Comparison of ENCODE assay signal across 8 cellular contexts in genomic region chr2:183124222-183124956, GRCh38. TPM values are rescaled to one million over a fixed set of nuclear protein-coding genes. Genes with fewer than 3 reads are reported as not detected.
DNase-seq lines count a peak whose midpoint lies in the region; ATAC-seq, FAIRE-seq and TF ChIP-seq lines count a peak whose summit lies in the region.

NUP35 (plus strand) TSS chr2:183124443; CDS start chr2:183124458, 15 bp downstream.

- in situ Hi-C loops in astrocyte of the cerebellum (cut with HindIII; ENCODE audit: low sequenced_read_pairs), result loop anchor here (5.0 to 10.0 kb wide), 2 partner anchors 103 to 230 kb away; no protein-coding TSS in a partner anchor

- peak; percentile 88 for ATAC-seq in HG02981 (IDR thresholded peaks at IDR 0.05; ENCODE audit: unreplicated experiment)

- H3K27me3 ChIP-seq in hepatocyte, result no peaks in the 10 kb centered on the region

- peak within 1 kb of the TSS; percentile 80 for H3K4me2 ChIP-seq in hepatocyte

- TF ChIP-seq CTCF in astrocyte of the cerebellum (IDR thresholded peaks at IDR 0.05; ENCODE audit: low read depth, low read length, missing control alignments) (no peak), hepatocyte (IDR thresholded peaks at IDR 0.05; ENCODE audit: poor library complexity) (no peak)

- WGBS in hepatocyte (ENCODE audit: low lambda C conversion rate, missing lambda C conversion rate), result 2% methylated on average over 43 of the region's 43 CpGs

- peak within 1 kb of the TSS; percentile 96 for H3K27ac ChIP-seq in hepatocyte

- H3K36me3 ChIP-seq in hepatocyte (replicated peaks; ENCODE audit: insufficient read depth, low read depth), result peaks cover 4% of the 10 kb centered on the region

- H3K79me2 ChIP-seq in hepatocyte, result peaks cover 42% of the 10 kb centered on the region

- no peaks in the 10 kb centered on the region for H3K9me2 ChIP-seq in hepatocyte (replicated peaks; ENCODE audit: insufficient read depth)

- H3K4me1 ChIP-seq in hepatocyte (ENCODE audit: insufficient read depth), result peaks cover 6% of the 10 kb centered on the region

- peak within 1 kb of the TSS; percentile 98 for H2AFZ ChIP-seq in hepatocyte

- no peaks in the 10 kb centered on the region for H4K20me1 ChIP-seq in hepatocyte (ENCODE audit: insufficient read depth, poor library complexity, severe bottlenecking)

- H3K9me3 ChIP-seq in hepatocyte (ENCODE audit: low read depth), result no peaks in the 10 kb centered on the region

- peak; percentile 42 for DNase-seq in GM18507 (ENCODE audit: extremely low spot score, insufficient read length, low read depth)
- DNase-seq in NCI-H2029 treated with DMSO at 0.1 percent for 48 hours (lab: John Stamatoyannopoulos, UW), result peak; percentile 79
- peak; percentile 77 for DNase-seq in T-helper 9 cell
- DNase-seq in astrocyte of the cerebellum (ENCODE audit: low read depth), result peak; percentile 88
- DNase-seq in hepatocyte (ENCODE audit: low spot score), result peak; percentile 95
- peak; percentile 86 for DNase-seq in renal cortical epithelial cell (ENCODE audit: low read depth)
- no peak for DNase-seq in cortex of kidney (lab: John Stamatoyannopoulos, UW)

- peak; percentile 96 for FAIRE-seq in GM18507 (lab: Jason Lieb, UNC)

- H3K4me3 ChIP-seq in astrocyte of the cerebellum (ENCODE audit: low read depth, low read length) (peak within 1 kb of the TSS; percentile 84), hepatocyte (peak within 1 kb of the TSS; percentile 59)

RNA-seq across cellular contexts. Expression of gene NUP35, which starts in this region (rescaled TPM):
- total RNA-seq in hepatocyte (20.0 and 22.6 TPM in 2 replicates), renal cortical epithelial cell (16.1 and 18.8 TPM in 2 replicates)
- 14.4 and 15.7 TPM in 2 replicates for polyA plus RNA-seq in hepatocyte
